15 cellular contexts compared by ENCODE assay signal in genomic region chr19:50051964-50052363, GRCh38.
"Had no signal": no experiment of that assay in that cellular context is flagged by ENCODE, and none has a peak within 500 bp of the region (broad histone marks: within the 10 kb centered on the region; RNA-seq: fewer than 3 reads in every experiment).

No MANE protein-coding gene starts in this region.

- H3K4me3 Mint-ChIP-seq: activated CD4-positive, alpha-beta memory T cell treated with anti-CD3 and anti-CD28 coated beads for 36 hours had no signal

- ATAC-seq: gastrocnemius medialis; left ventricle myocardium superior; stimulated activated naive CD8-positive, alpha-beta T cell treated with anti-CD3 and anti-CD28 coated beads, Interleukin-15, amount 100 ng/mL, for 72 hours had no signal

- H3K27ac Mint-ChIP-seq: activated CD4-positive, alpha-beta memory T cell treated with anti-CD3 and anti-CD28 coated beads for 36 hours had no signal

- H3K27me3 ChIP-seq: hepatocyte had no signal

- DNase-seq: activated CD4-positive, alpha-beta memory T cell treated with anti-CD3 and anti-CD28 coated beads for 36 hours; activated CD4-positive, alpha-beta T cell treated with anti-CD3 and anti-CD28 coated beads for 1 hour; activated gamma-delta T cell treated with Interleukin-2 at 50 U/mL for 16 hours; activated T-cell treated with anti-CD3 and anti-CD28 coated beads, Interleukin-2, amount 50 U/mL, for 48 hours; cortex of kidney; effector CD8-positive, alpha-beta T cell; gastrocnemius medialis; left ventricle myocardium superior; posterior cingulate gyrus; stimulated activated CD4-positive, alpha-beta T cell treated with anti-CD3 and anti-CD28 coated beads, Interleukin-15, amount 100 ng/mL, for 24 hours; stimulated activated CD4-positive, alpha-beta T cell treated with anti-CD3 and anti-CD28 coated beads, Interleukin-4, amount 100 ng/mL, for 24 hours; stimulated activated naive CD8-positive, alpha-beta T cell treated with anti-CD3 and anti-CD28 coated beads, Interleukin-15, amount 100 ng/mL, for 72 hours had no signal

- H3K4me3 ChIP-seq: hepatocyte had no signal

- H3K9me3 ChIP-seq: neutrophil had no signal

- H3K27me3 Mint-ChIP-seq: activated CD4-positive, alpha-beta memory T cell treated with anti-CD3 and anti-CD28 coated beads for 36 hours had no signal

- H3K9me3 Mint-ChIP-seq: activated CD4-positive, alpha-beta memory T cell treated with anti-CD3 and anti-CD28 coated beads for 36 hours; stimulated activated naive CD8-positive, alpha-beta T cell treated with anti-CD3 and anti-CD28 coated beads, Interleukin-15, amount 100 ng/mL, for 72 hours had no signal

- H3K36me3 ChIP-seq: neutrophil, thoracic aorta had no signal

- H3K4me1 ChIP-seq: gastrocnemius medialis had no signal

- H3K27ac ChIP-seq: gastrocnemius medialis, hepatocyte, neutrophil, thoracic aorta had no signal
